ENCODE assay signal across 23 cellular contexts in the genomic region with DNA sequence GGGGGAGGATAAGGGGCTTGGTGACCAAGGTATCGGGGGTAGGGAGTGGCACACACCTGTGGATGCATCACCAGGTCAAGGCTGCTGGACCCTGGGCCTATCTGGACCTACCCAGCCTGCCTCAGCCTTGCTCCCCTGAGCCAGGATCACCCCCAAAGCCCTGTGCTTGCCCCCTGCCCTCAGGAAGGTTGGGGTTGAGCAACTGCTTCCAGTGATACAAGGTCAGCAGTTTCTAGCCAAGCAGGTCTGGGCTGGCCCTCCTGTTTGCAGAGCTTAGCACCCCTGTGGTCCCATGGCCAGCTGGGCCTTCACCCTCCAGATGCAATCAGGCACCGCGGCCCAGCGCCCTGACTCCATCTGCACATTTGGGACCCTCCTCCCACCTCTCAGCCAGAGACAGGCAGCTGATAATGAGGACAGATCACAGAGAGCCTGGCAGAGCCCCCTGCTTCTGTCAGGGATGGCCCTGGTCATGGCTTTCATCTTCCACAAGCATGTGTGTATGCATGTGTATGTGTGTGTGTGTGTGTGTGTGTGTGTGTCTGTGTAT.
DNase-seq lines count a peak whose midpoint lies in the region; ATAC-seq, FAIRE-seq and TF ChIP-seq lines count a peak whose summit lies in the region.
"Had no signal": no experiment of that assay in that cellular context is flagged by ENCODE, and none has a peak within 500 bp of the region (broad histone marks: within the 10 kb centered on the region; RNA-seq: fewer than 3 reads in every experiment).

No MANE protein-coding gene starts in this region.

- CTCF ChIA-PET in A549 (lab: Yijun Ruan, JAX): interaction anchor here (2.8 kb wide), 1 partner anchor 229 kb away, joined by 15 read pairs; no protein-coding TSS in a partner anchor
- CTCF ChIA-PET in T-cell (lab: Charles Lee): no interaction called here

- H2AFZ ChIP-seq in neural progenitor cell (replicated peaks): no peak overlapping the region
- H2AFZ ChIP-seq: GM23248 had no signal

- H3K9me3 Mint-ChIP-seq in neural progenitor cell (peaks cover 2% of the 10 kb centered on the region), T-cell (no peaks in the 10 kb centered on the region)

- no peaks in the 10 kb centered on the region for H3K4me1 ChIP-seq in A549
- no peaks in the 10 kb centered on the region for H3K4me1 ChIP-seq in neural progenitor cell
- H3K4me1 ChIP-seq: HAP-1 had no signal

- TF ChIP-seq CTCF in A549 (IDR thresholded peaks at IDR 0.05) (no peak), neural progenitor cell (IDR thresholded peaks at IDR 0.05) (no peak)

- peaks cover 9% of the 10 kb centered on the region for H3K4me1 Mint-ChIP-seq in neural progenitor cell
- no peaks in the 10 kb centered on the region for H3K4me1 Mint-ChIP-seq in T-cell
- H3K4me1 Mint-ChIP-seq: CD8-positive, alpha-beta memory T cell; T-helper 17 cell had no signal

- H3K4me3 ChIP-seq in A549 (no peak overlapping the region), neural progenitor cell (no peak overlapping the region)
- H3K4me3 ChIP-seq: GM23248, HAP-1 had no signal

- DNase-seq in DMS53 (lab: John Stamatoyannopoulos, UW) (peak; percentile 31), DMS53 treated with DMSO at 0.1 percent for 48 hours (lab: John Stamatoyannopoulos, UW; ENCODE audit: unreplicated experiment) (no peak), A549 (ENCODE audit: low read depth in 1 of 2, low spot score in 1 of 2) (no peak), NCI-H524 (lab: John Stamatoyannopoulos, UW) (peak; percentile 25 to 68), neural progenitor cell (ENCODE audit: low spot score) (no peak), T-cell (no peak)
- DNase-seq: 8988T; AML-193; CD8-positive, alpha-beta memory T cell; GM23248; KG1; NCI-H1092; NCI-H1436; NCI-H2029; NCI-H2227 treated with DMSO at 0.1 percent for 48 hours; NCI-H526; NK-92 treated with Interleukin-12 subunit alpha and Interleukin-12 subunit beta, amount 100 ng/mL, for 24 hours; T-helper 17 cell had no signal

- H3K4me2 ChIP-seq in A549 (no peak overlapping the region), neural progenitor cell (no peak overlapping the region)

- peak overlapping the region; percentile 57 for H3K27ac Mint-ChIP-seq in neural progenitor cell
- H3K27ac Mint-ChIP-seq in T-cell: no peak overlapping the region
- H3K27ac Mint-ChIP-seq: CD8-positive, alpha-beta memory T cell; T-helper 17 cell had no signal

- no peak for TF ChIP-seq RAD21 in A549 (conservative IDR thresholded peaks at IDR 0.05 in 1 of 2, IDR thresholded peaks at IDR 0.05 in 1 of 2)

- no peak overlapping the region for H3K9ac ChIP-seq in neural progenitor cell
- H3K9ac ChIP-seq: GM23248 had no signal

- H3K27ac ChIP-seq in A549: no peak overlapping the region
- no peak overlapping the region for H3K27ac ChIP-seq in neural progenitor cell
- H3K27ac ChIP-seq: C4-2B, GM23248 had no signal

- H3K9me3 ChIP-seq in A549 (no peaks in the 10 kb centered on the region), neural progenitor cell (ENCODE audit: low read depth) (no peaks in the 10 kb centered on the region)
- H3K9me3 ChIP-seq: HAP-1 had no signal

- no peaks in the 10 kb centered on the region for H3K79me2 ChIP-seq in neural progenitor cell (ENCODE audit: low read depth)

- H3K36me3 ChIP-seq in neural progenitor cell: no peaks in the 10 kb centered on the region
- H3K36me3 ChIP-seq: HAP-1 had no signal

- 85% methylated on average over 3 of the region's 4 CpGs for WGBS in A549 (ENCODE audit: missing lambda C conversion rate)

- TF ChIP-seq EP300 in A549 (IDR thresholded peaks at IDR 0.05): no peak

- H3K36me3 Mint-ChIP-seq in neural progenitor cell: no peaks in the 10 kb centered on the region
- H3K36me3 Mint-ChIP-seq in T-cell: no peaks in the 10 kb centered on the region
- H3K36me3 Mint-ChIP-seq: CD8-positive, alpha-beta memory T cell had no signal

- H4K20me1 ChIP-seq in neural progenitor cell (ENCODE audit: low read depth): no peaks in the 10 kb centered on the region

- FAIRE-seq in A549 (lab: Jason Lieb, UNC): no peak
- FAIRE-seq: GM12891 had no signal

- no peak overlapping the region for H3K4me3 Mint-ChIP-seq in neural progenitor cell
- H3K4me3 Mint-ChIP-seq in T-cell: no peak overlapping the region
- H3K4me3 Mint-ChIP-seq: CD8-positive, alpha-beta memory T cell; T-helper 17 cell had no signal

- POLR2A ChIA-PET in A549 (lab: Yijun Ruan, JAX): no interaction called here
- POLR2A ChIA-PET in T-cell (lab: Charles Lee): no interaction called here

- H3K27me3 Mint-ChIP-seq in neural progenitor cell (ENCODE audit: insufficient read depth, low read depth): peaks cover 6% of the 10 kb centered on the region
- H3K27me3 Mint-ChIP-seq in T-cell: no peaks in the 10 kb centered on the region

- no peaks in the 10 kb centered on the region for H3F3A ChIP-seq in neural progenitor cell (ENCODE audit: low read depth)

- no peak for TF ChIP-seq POLR2A in A549 (IDR thresholded peaks at IDR 0.05; ENCODE audit: low read length)

- H3K27me3 ChIP-seq in neural progenitor cell: no peaks in the 10 kb centered on the region

- ATAC-seq in A549 (no peak), T-cell (replicated peaks in 1 of 4) (no peak), GM19455 (IDR thresholded peaks at IDR 0.05; ENCODE audit: unreplicated experiment) (no peak)
- ATAC-seq: Panc1, T-helper 17 cell had no signal

TF ChIP-seq in A549, 52 proteins besides CTCF, POLR2A, EP300 and RAD21:
- peak; percentile 24 for TF ChIP-seq MAFK (IDR thresholded peaks at IDR 0.05; ENCODE audit: partially characterized antibody)
- TF ChIP-seq, protein P1, sequence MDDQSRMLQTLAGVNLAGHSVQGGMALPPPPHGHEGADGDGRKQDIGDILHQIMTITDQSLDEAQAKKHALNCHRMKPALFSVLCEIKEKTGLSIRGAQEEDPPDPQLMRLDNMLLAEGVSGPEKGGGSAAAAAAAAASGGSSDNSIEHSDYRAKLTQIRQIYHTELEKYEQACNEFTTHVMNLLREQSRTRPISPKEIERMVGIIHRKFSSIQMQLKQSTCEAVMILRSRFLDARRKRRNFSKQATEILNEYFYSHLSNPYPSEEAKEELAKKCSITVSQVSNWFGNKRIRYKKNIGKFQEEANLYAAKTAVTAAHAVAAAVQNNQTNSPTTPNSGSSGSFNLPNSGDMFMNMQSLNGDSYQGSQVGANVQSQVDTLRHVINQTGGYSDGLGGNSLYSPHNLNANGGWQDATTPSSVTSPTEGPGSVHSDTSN (IDR thresholded peaks at IDR 0.05): no peak
TF ChIP-seq in A549: peak in this region for 1.

Comparison
In these comparisons a context has a peak if more than half of its experiments do, and no peak if none do; other contexts are left out.
1. DNase-seq: peak in DMS53 (single experiment) and NCI-H524 (2 of 2); none in DMS53 treated with DMSO at 0.1 percent for 48 hours (single experiment), A549 (0 of 2), neural progenitor cell (single experiment) and T-cell (0 of 34).